Comparison of ENCODE assay signal across 8 cellular contexts in the genomic region with DNA sequence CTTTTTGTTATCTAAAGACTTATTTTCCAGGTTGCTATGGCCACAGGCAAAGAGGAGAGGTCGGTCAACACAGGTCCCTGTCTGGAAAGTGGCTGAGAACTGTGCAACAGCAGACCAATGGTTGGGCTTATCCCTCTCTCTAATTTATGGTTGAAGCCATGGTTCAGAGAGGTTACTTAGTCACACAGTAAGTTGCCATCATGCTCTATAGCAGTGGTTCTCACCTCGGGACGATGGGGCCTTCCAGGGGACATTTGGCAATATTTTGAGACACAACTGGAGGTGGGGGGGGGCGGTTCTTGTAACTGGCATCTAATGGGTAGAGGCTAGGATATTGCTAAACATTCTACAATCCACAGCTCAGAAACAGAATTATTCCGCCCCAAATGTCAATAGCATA. TPM values are rescaled to one million over a fixed set of nuclear protein-coding genes. Genes with fewer than 3 reads are reported as not detected.
DNase-seq lines count a peak whose midpoint lies in the region; ATAC-seq and TF ChIP-seq lines count a peak whose summit lies in the region.
"Had no signal": no experiment of that assay in that cellular context is flagged by ENCODE, and none has a peak within 500 bp of the region (broad histone marks: within the 10 kb centered on the region; RNA-seq: fewer than 3 reads in every experiment).

No MANE protein-coding gene starts in this region.

- intact Hi-C loops in PC-3 (cut with micrococcal nuclease) (loop anchor here (1.0 to 5.0 kb wide), 3 partner anchors 121 to 1165 kb away; partner anchors contain the start of gene CRYM), dorsolateral prefrontal cortex (cut with DNase I) (loop anchor here (10.0 kb wide), 2 partner anchors 137 to 147 kb away; no protein-coding TSS in a partner anchor)

- H3K9ac ChIP-seq in PC-3 (ENCODE audit: low read length) (no peak overlapping the region), rectal smooth muscle tissue (ENCODE audit: low read length) (peak overlapping the region; percentile 62)

- no peaks in the 10 kb centered on the region for H3F3A ChIP-seq in PC-3 (ENCODE audit: low read length, unreplicated experiment)

- peak overlapping the region; percentile 99 for H3K4me2 ChIP-seq in PC-3 (ENCODE audit: low read length)

- H3K36me3 ChIP-seq in PC-3 (ENCODE audit: low read depth, low read length) (no peaks in the 10 kb centered on the region), rectal smooth muscle tissue (ENCODE audit: control insufficient read depth, insufficient read depth, low read length) (peaks cover under 1% of the 10 kb centered on the region)

- H3K4me3 ChIP-seq in PC-3 (ENCODE audit: low read length) (no peak overlapping the region), rectal smooth muscle tissue (ENCODE audit: low read length) (no peak overlapping the region), dorsolateral prefrontal cortex (peak overlapping the region in 10 of 59 donors; percentile 63 to 72 (median 70))

- TF ChIP-seq CTCF in PC-3 (conservative IDR thresholded peaks at IDR 0.05; ENCODE audit: low read depth, low read length) (no peak), dorsolateral prefrontal cortex (IDR thresholded peaks at IDR 0.05 in 54 of 56, conservative IDR thresholded peaks at IDR 0.05 in 2 of 56; ENCODE audit: low read depth in 1 of 56, partially characterized antibody in 56 of 56) (no peak)

- peak; percentile 14 for DNase-seq in ELF-1 (ENCODE audit: low read depth, low spot score)
- no peak for DNase-seq in PC-3
- no peak for DNase-seq in epithelial cell of prostate (ENCODE audit: low read depth, low spot score)
- no peak for DNase-seq in KG1 (lab: John Stamatoyannopoulos, UW)
- DNase-seq in dorsolateral prefrontal cortex, result no peak
- DNase-seq in GM03348 (ENCODE audit: low spot score), result no peak

- peaks cover 12% of the 10 kb centered on the region for H3K79me2 ChIP-seq in PC-3 (ENCODE audit: low read length)

- CTCF ChIA-PET in PC-3 (lab: Charles Lee), result interaction anchor here (1.5 kb wide), 1 partner anchor 143 kb away, joined by 4 read pairs; no protein-coding TSS in a partner anchor

- no peaks in the 10 kb centered on the region for H3K9me3 ChIP-seq in PC-3 (ENCODE audit: low read length)

- H3K9me2 ChIP-seq in PC-3 (replicated peaks; ENCODE audit: low read length), result no peaks in the 10 kb centered on the region

- H3K27ac ChIP-seq in PC-3 (ENCODE audit: low read length) (no peak overlapping the region), epithelial cell of prostate (peak overlapping the region; percentile 72), rectal smooth muscle tissue (ENCODE audit: low read depth, low read length) (peak overlapping the region; percentile 93), dorsolateral prefrontal cortex (no peak overlapping the region)

- H4K20me1 ChIP-seq in PC-3 (ENCODE audit: low read length), result no peaks in the 10 kb centered on the region

- H2AFZ ChIP-seq in PC-3 (ENCODE audit: low read length), result peak overlapping the region; percentile 87; the same call in 1 of the 2 replicates

- no peak for ATAC-seq in PC-3

- BruUV-seq in PC-3 (replicated peaks; lab: Mats Ljungman, UMichigan), result no TSS peak

- H3K27me3 ChIP-seq in PC-3 (ENCODE audit: low read length), result no peaks in the 10 kb centered on the region
- H3K27me3 ChIP-seq in rectal smooth muscle tissue (ENCODE audit: control insufficient read depth, insufficient read depth, low read length), result no peaks in the 10 kb centered on the region
- H3K27me3 ChIP-seq in dorsolateral prefrontal cortex, result peaks cover 0 to 17% (median 0%) of the 10 kb centered on the region in 45 donors

- POLR2A ChIA-PET in PC-3 (lab: Charles Lee; ENCODE audit: unreplicated experiment), result interaction anchor here (0.5 kb wide), 1 partner anchor 146 kb away, joined by 5 read pairs; no protein-coding TSS in a partner anchor

- H3K4me1 ChIP-seq in PC-3 (ENCODE audit: insufficient read depth, low read length), result peaks cover 31% of the 10 kb centered on the region
- H3K4me1 ChIP-seq in rectal smooth muscle tissue (ENCODE audit: control insufficient read depth, insufficient read depth, low read length), result peaks cover 33% of the 10 kb centered on the region

RNA-seq across cellular contexts. Expression of gene LDAF1, which starts 0.8 kb away (rescaled TPM):
- 3.6 and 11.5 TPM in 2 replicates for total RNA-seq in PC-3 (2014; rRNA removed)
- total RNA-seq in dorsolateral prefrontal cortex, result 10 to 100 TPM in 5 of 120 experiments, 1 to 10 TPM in 115; 1.5 to 14.0 (median 5.4) TPM

RNA-seq across cellular contexts. Expression of gene DNAH3, which starts 7.0 kb away (rescaled TPM):
- total RNA-seq in PC-3 (2014; rRNA removed) (under 0.01 and 0.11 TPM in 2 replicates), dorsolateral prefrontal cortex (1 to 10 TPM in 4 of 120 experiments, under 1 TPM in 62, not detected in 54; 0.03 to 2.0 (median 0.33) TPM)

RNA-seq across cellular contexts. Expression of gene ZP2, which starts 53.7 kb away (rescaled TPM):
- total RNA-seq in PC-3 (2014; rRNA removed) (not detected in 2 replicates), dorsolateral prefrontal cortex (under 1 TPM in 1 of 120 experiments, not detected in 119; 0.42 TPM)
- total RNA-seq: cardiac septum had no signal

Comparison
In these comparisons a context has a peak if more than half of its experiments do, and no peak if none do; other contexts are left out.
1. H3K27ac ChIP-seq: peak in epithelial cell of prostate (single experiment) and rectal smooth muscle tissue (single experiment); none in PC-3 (single experiment) and dorsolateral prefrontal cortex (0 of 59).